9 cellular contexts compared by ENCODE assay signal in the genomic region with DNA sequence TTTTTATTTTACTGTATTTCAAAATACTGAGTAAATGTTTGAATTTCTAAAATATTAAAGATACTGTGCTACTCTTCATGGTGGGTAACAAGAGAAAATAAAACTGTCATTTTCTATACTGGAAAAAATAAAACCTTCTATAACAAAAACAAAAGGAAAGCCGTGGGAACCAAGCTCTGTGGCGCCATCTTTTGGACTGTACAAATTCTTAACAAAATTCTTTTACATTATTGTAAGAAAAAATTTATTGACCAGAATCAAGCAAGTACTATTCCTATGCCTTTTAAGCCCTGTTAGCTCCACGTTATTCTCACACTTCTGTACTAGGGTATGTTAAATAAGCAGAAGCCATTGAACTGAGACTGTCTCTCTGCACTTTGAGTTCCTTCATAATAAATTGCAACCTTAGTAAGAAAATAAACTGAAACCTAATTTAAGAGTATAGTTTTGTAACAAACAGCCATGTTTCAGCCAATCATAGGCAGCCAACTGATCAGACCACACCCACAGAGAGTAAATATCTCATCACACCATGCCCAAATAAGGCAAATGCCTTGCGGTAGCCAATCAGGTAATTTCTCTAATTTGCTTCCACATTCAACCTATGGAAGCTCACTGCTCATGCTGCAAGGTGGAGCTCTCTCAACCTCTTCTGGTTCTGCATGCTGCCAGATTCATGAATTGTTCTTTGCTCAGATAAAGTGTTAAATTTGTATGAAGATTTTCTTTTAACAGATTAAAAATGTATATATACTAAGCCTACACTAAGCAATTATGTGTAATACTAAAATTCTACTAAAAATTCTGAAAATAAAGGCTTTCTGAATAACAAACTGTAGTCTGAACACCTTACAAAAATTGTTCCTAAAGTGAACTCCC. TPM values are rescaled to one million over a fixed set of nuclear protein-coding genes. Genes with fewer than 3 reads are reported as not detected.
A peak's percentile ranks its signal among the peaks of the same experiment; 100 is the strongest.
DNase-seq lines count a peak whose midpoint lies in the region; ATAC-seq and TF ChIP-seq lines count a peak whose summit lies in the region.
"Had no signal": no experiment of that assay in that cellular context is flagged by ENCODE, and none has a peak within 500 bp of the region (broad histone marks: within the 10 kb centered on the region; RNA-seq: fewer than 3 reads in every experiment).

No MANE protein-coding gene starts in this region.

- peaks cover 5% of the 10 kb centered on the region for H3K4me1 Mint-ChIP-seq in T-helper 17 cell

- TF ChIP-seq POLR2A in sigmoid colon (IDR thresholded peaks at IDR 0.05): no peak

- H3K9ac ChIP-seq in HUES6 (ENCODE audit: low read length): no peak overlapping the region

- H3K27me3 ChIP-seq in HUES6 (ENCODE audit: control insufficient read depth, insufficient read depth, low read length) (no peaks in the 10 kb centered on the region), sigmoid colon (no peaks in the 10 kb centered on the region)

- DNase-seq in NCI-H2081 (lab: John Stamatoyannopoulos, UW) (peak; percentile 13 to 18), NCI-H2081 treated with DMSO at 0.1 percent for 48 hours (lab: John Stamatoyannopoulos, UW) (no peak), T-helper 17 cell (no peak), fibroblast of the conjunctiva (ENCODE audit: low read depth) (peak; percentile 28), sigmoid colon (no peak)
- DNase-seq in stimulated activated CD8-positive, alpha-beta memory T cell treated with anti-CD3 and anti-CD28 coated beads, Interleukin-4, amount 100 ng/mL, for 48 hours: peak; percentile 42

- H3K36me3 ChIP-seq in HUES6 (ENCODE audit: control insufficient read depth, insufficient read depth, low read length) (peaks cover 9% of the 10 kb centered on the region; the same call in 1 of the 2 replicates), sigmoid colon (no peaks in the 10 kb centered on the region)

- H3K4me3 Mint-ChIP-seq in T-helper 17 cell: no peak overlapping the region
- H3K4me3 Mint-ChIP-seq: CD4-positive, CD25-positive, alpha-beta regulatory T cell had no signal

- ATAC-seq in T-helper 17 cell (peak; percentile 44), HG03432 (IDR thresholded peaks at IDR 0.05; ENCODE audit: unreplicated experiment) (no peak)

- TF ChIP-seq CTCF in sigmoid colon (IDR thresholded peaks at IDR 0.05): peak in 2 of 4 experiments; percentile 22 to 32

- WGBS in sigmoid colon, 2 donors: 42 to 59% methylated on average over 4 of the region's 4 CpGs

- intact Hi-C loops in sigmoid colon (cut with DNase I): no loop called here

- no peaks in the 10 kb centered on the region for H3K27me3 Mint-ChIP-seq in T-helper 17 cell
- H3K27me3 Mint-ChIP-seq: CD4-positive, CD25-positive, alpha-beta regulatory T cell had no signal

- no peaks in the 10 kb centered on the region for H3K9me3 ChIP-seq in HUES6 (ENCODE audit: control insufficient read depth, insufficient read depth, low read depth, low read length)
- H3K9me3 ChIP-seq in T-helper 17 cell (ENCODE audit: control insufficient read depth, low read length, poor library complexity, severe bottlenecking): no peaks in the 10 kb centered on the region
- no peaks in the 10 kb centered on the region for H3K9me3 ChIP-seq in sigmoid colon

- no peak overlapping the region for H3K27ac Mint-ChIP-seq in T-helper 17 cell
- H3K27ac Mint-ChIP-seq: CD4-positive, CD25-positive, alpha-beta regulatory T cell had no signal

- TF ChIP-seq EP300 in sigmoid colon (IDR thresholded peaks at IDR 0.05): no peak

- H3K27ac ChIP-seq in HUES6 (ENCODE audit: low read depth, low read length) (peak overlapping the region; percentile 47; the same call in 1 of the 2 replicates), sigmoid colon (no peak overlapping the region)

- no peak overlapping the region for H3K4me3 ChIP-seq in HUES6 (ENCODE audit: low read depth, low read length)
- no peak overlapping the region for H3K4me3 ChIP-seq in sigmoid colon

- peaks cover 13% of the 10 kb centered on the region for H3K36me3 Mint-ChIP-seq in T-helper 17 cell (ENCODE audit: low read depth)

- H3K4me1 ChIP-seq in HUES6 (ENCODE audit: control insufficient read depth, insufficient read depth, low read length) (no peaks in the 10 kb centered on the region), sigmoid colon (no peaks in the 10 kb centered on the region)

RNA-seq across cellular contexts. Expression of gene HIBCH, which starts 42.2 kb away (rescaled TPM):
- 10 to 100 TPM; 13.0 to 14.0 TPM for total RNA-seq in T-helper 17 cell
- 10 to 100 TPM; 18.1 to 21.6 (median 19.0) TPM for total RNA-seq in sigmoid colon
- polyA plus RNA-seq in sigmoid colon: 10 to 100 TPM; 37.2 to 45.8 (median 42.6) TPM

Comparison
In these comparisons a context has a peak if more than half of its experiments do, and no peak if none do; other contexts are left out.
1. DNase-seq: peak in NCI-H2081 (2 of 2), fibroblast of the conjunctiva (single experiment) and stimulated activated CD8-positive, alpha-beta memory T cell treated with anti-CD3 and anti-CD28 coated beads, Interleukin-4, amount 100 ng/mL, for 48 hours (single experiment); none in NCI-H2081 treated with DMSO at 0.1 percent for 48 hours (single experiment), T-helper 17 cell (0 of 3) and sigmoid colon (single experiment).